ENCODE assay signal across 19 cellular contexts in genomic region chr10:73628405-73628804, GRCh38. TPM values are rescaled to one million over a fixed set of nuclear protein-coding genes. Genes with fewer than 3 reads are reported as not detected.
DNase-seq lines count a peak whose midpoint lies in the region; ATAC-seq and TF ChIP-seq lines count a peak whose summit lies in the region.
"Had no signal": no experiment of that assay in that cellular context is flagged by ENCODE, and none has a peak within 500 bp of the region (broad histone marks: within the 10 kb centered on the region; RNA-seq: fewer than 3 reads in every experiment).

No MANE protein-coding gene starts in this region.

- no CpG with 5 or more reads among the region's 7 CpGs for WGBS in H9 (ENCODE audit: extremely low coverage, insufficient read length, low lambda C conversion rate)
- WGBS in neuronal stem cell (ENCODE audit: extremely low coverage in 2 of 2, insufficient read length in 2 of 2, insufficient replicate concordance in 1 of 2), 2 donors, result no CpG with 5 or more reads among the region's 7 CpGs

- H2BK20ac ChIP-seq in H9 (ENCODE audit: low read depth, low read length, poor library complexity, severe bottlenecking), result no peak overlapping the region

- no peaks in the 10 kb centered on the region for H4K20me1 ChIP-seq in H9 (ENCODE audit: control insufficient read depth, insufficient read depth, insufficient read length)
- H4K20me1 ChIP-seq: BLaER1 had no signal

- H3K4me3 ChIP-seq in epithelial cell of esophagus (ENCODE audit: low read length), result no peak overlapping the region
- H3K4me3 ChIP-seq in neuronal stem cell (ENCODE audit: low read length in 2 of 2), result no peak overlapping the region
- H3K4me3 ChIP-seq: BLaER1, SK-N-MC had no signal

- H2BK5ac ChIP-seq in H9 (ENCODE audit: insufficient read length, low read length) (no peak overlapping the region), neuronal stem cell (ENCODE audit: low read length) (no peak overlapping the region)

- H2AK5ac ChIP-seq in H9 (ENCODE audit: insufficient read length, low read length) (no peak overlapping the region), neuronal stem cell (ENCODE audit: low read depth, low read length) (no peak overlapping the region)

- H2BK12ac ChIP-seq in H9 (ENCODE audit: insufficient read length, low read depth, low read length) (no peak overlapping the region), neuronal stem cell (ENCODE audit: low read length) (no peak overlapping the region)

- no peak overlapping the region for H3K56ac ChIP-seq in H9 (ENCODE audit: insufficient read length, low read depth, low read length)

- H2AFZ ChIP-seq in H9 (ENCODE audit: low read length) (no peak overlapping the region), neuronal stem cell (ENCODE audit: low read length) (no peak overlapping the region)

- no peaks in the 10 kb centered on the region; the same call in 1 of the 2 replicates for H3K79me2 ChIP-seq in H9 (ENCODE audit: insufficient read depth, low read length)

- H3T11ph ChIP-seq in H9 (ENCODE audit: low read length), result no peak overlapping the region

- no peak overlapping the region for H3K4me2 ChIP-seq in H9 (ENCODE audit: insufficient read depth, insufficient read length, low read length)
- H3K4me2 ChIP-seq in neuronal stem cell (ENCODE audit: insufficient read depth, low read length, poor library complexity, severe bottlenecking), result no peak overlapping the region
- H3K4me2 ChIP-seq: BLaER1 had no signal

- no peak overlapping the region; a peak in 1 of 5 replicates for H3K4me3 Mint-ChIP-seq in H9
- H3K4me3 Mint-ChIP-seq in stimulated activated naive B cell treated with anti-CD40 and anti-IgM and Interleukin-4, amounts not matched to agents 10 μg/mL and 1 μg/mL and 100 μg/mL, for 72 hours, result no peak overlapping the region

- no peaks in the 10 kb centered on the region; a peak in 1 of 7 replicates for H3K36me3 Mint-ChIP-seq in H9 (ENCODE audit: insufficient read depth in 1 of 3, low read depth in 3 of 3)
- peaks cover 0 to 4% of the 10 kb centered on the region in 2 donors for H3K36me3 Mint-ChIP-seq in stimulated activated naive B cell treated with anti-CD40 and anti-IgM and Interleukin-4, amounts not matched to agents 10 μg/mL and 1 μg/mL and 100 μg/mL, for 72 hours

- H3K4ac ChIP-seq in H9 (ENCODE audit: low read depth, low read length) (no peak overlapping the region), neuronal stem cell (ENCODE audit: low read length) (no peak overlapping the region)

- H2BK15ac ChIP-seq in H9 (ENCODE audit: low read depth, low read length), result no peak overlapping the region
- H2BK15ac ChIP-seq in neuronal stem cell (ENCODE audit: low read length), result no peak overlapping the region

- H3K27me3 ChIP-seq in H9 (ENCODE audit: insufficient read depth, low read length) (no peaks in the 10 kb centered on the region), neuronal stem cell (ENCODE audit: control insufficient read depth in 3 of 3, insufficient read depth in 3 of 3, low read depth in 1 of 3, low read length in 3 of 3) (no peaks in the 10 kb centered on the region)
- H3K27me3 ChIP-seq: BLaER1 had no signal

- H3K9ac ChIP-seq in H9 (ENCODE audit: extremely low read depth, insufficient read length, low read length), result peak overlapping the region; percentile 31
- H3K9ac ChIP-seq in neuronal stem cell (ENCODE audit: low read depth, low read length, poor library complexity), result no peak overlapping the region
- H3K9ac ChIP-seq: BLaER1 had no signal

- H3K18ac ChIP-seq in H9 (ENCODE audit: insufficient read length, low read depth, low read length), result no peak overlapping the region
- H3K18ac ChIP-seq in neuronal stem cell (ENCODE audit: low read length), result no peak overlapping the region

- H3K23ac ChIP-seq in H9 (ENCODE audit: insufficient read length, low read depth, low read length) (no peak overlapping the region), neuronal stem cell (ENCODE audit: low read depth, low read length, poor library complexity) (no peak overlapping the region)

- H3K14ac ChIP-seq in H9 (ENCODE audit: insufficient read depth, low read length) (no peak overlapping the region), neuronal stem cell (ENCODE audit: low read length) (no peak overlapping the region)

- H4K91ac ChIP-seq in H9 (ENCODE audit: insufficient read length, low read depth, low read length) (no peak overlapping the region), neuronal stem cell (ENCODE audit: low read depth, low read length, poor library complexity) (no peak overlapping the region)

- H3K79me1 ChIP-seq in H9 (ENCODE audit: insufficient read depth, low read depth, low read length, poor library complexity, severe bottlenecking), result peaks cover 1% of the 10 kb centered on the region
- no peaks in the 10 kb centered on the region for H3K79me1 ChIP-seq in neuronal stem cell (ENCODE audit: low read depth, low read length)

- peaks cover 0 to 2% of the 10 kb centered on the region in 2 donors for H3K36me3 ChIP-seq in neuronal stem cell (replicated peaks in 1 of 2; ENCODE audit: control insufficient read depth in 2 of 2, insufficient read depth in 2 of 2, low read length in 2 of 2)
- H3K36me3 ChIP-seq: BLaER1 had no signal

- no peak for ATAC-seq in stimulated activated naive B cell treated with anti-CD40 and anti-IgM and Interleukin-4, amounts not matched to agents 10 μg/mL and 1 μg/mL and 100 μg/mL, for 72 hours (replicated peaks)
- ATAC-seq in GM18511 (IDR thresholded peaks at IDR 0.05; ENCODE audit: unreplicated experiment), result no peak
- ATAC-seq: Panc1, Right ventricle myocardium inferior had no signal

- H3K9me3 ChIP-seq in H9 (ENCODE audit: control insufficient read depth, low read depth, low read length) (no peaks in the 10 kb centered on the region), neuronal stem cell (replicated peaks in 1 of 2; ENCODE audit: control insufficient read depth in 2 of 2, insufficient read depth in 1 of 2, low read depth in 1 of 2, low read length in 2 of 2) (no peaks in the 10 kb centered on the region)
- H3K9me3 ChIP-seq: BLaER1 had no signal

- no peak overlapping the region; a peak in 1 of 7 replicates for H3K27ac Mint-ChIP-seq in H9
- H3K27ac Mint-ChIP-seq in stimulated activated naive B cell treated with anti-CD40 and anti-IgM and Interleukin-4, amounts not matched to agents 10 μg/mL and 1 μg/mL and 100 μg/mL, for 72 hours, result no peak overlapping the region

- H3K27ac ChIP-seq in H9 (ENCODE audit: insufficient read length, low read depth, low read length) (no peak overlapping the region), neuronal stem cell (replicated peaks; ENCODE audit: low read length) (no peak overlapping the region)
- H3K27ac ChIP-seq: BLaER1, SK-N-MC had no signal

- H2BK120ac ChIP-seq in H9 (ENCODE audit: low read depth, low read length, poor library complexity, severe bottlenecking) (no peak overlapping the region), neuronal stem cell (ENCODE audit: low read depth, low read length) (no peak overlapping the region)

- H3K4me1 ChIP-seq in H9 (ENCODE audit: insufficient read depth, low read length) (no peaks in the 10 kb centered on the region), neuronal stem cell (ENCODE audit: control insufficient read depth in 2 of 2, insufficient read depth in 1 of 2, low read depth in 1 of 2, low read length in 2 of 2) (peaks cover 0 to 5% of the 10 kb centered on the region in 2 donors)

- DNase-seq in H9, result no peak
- peak; percentile 32 for DNase-seq in SW480 (ENCODE audit: low spot score)
- DNase-seq in epithelial cell of esophagus (ENCODE audit: low read depth), result peak; percentile 54
- no peak for DNase-seq in neuronal stem cell (ENCODE audit: low spot score)
- no peak for DNase-seq in stimulated activated naive B cell treated with anti-CD40 and anti-IgM and Interleukin-4, amounts not matched to agents 10 μg/mL and 1 μg/mL and 100 μg/mL, for 72 hours
- no peak for DNase-seq in DMS153 treated with DMSO at 0.1 percent for 48 hours (lab: John Stamatoyannopoulos, UW; ENCODE audit: unreplicated experiment)
- DNase-seq in DMS79 treated with DMSO at 0.1 percent for 48 hours (lab: John Stamatoyannopoulos, UW), result no peak
- DNase-seq: CD8-positive, alpha-beta memory T cell; EL; HCEC 1CT; KBM-7; NCI-H1436; NCI-H2029; NCI-H524 had no signal

- no peaks in the 10 kb centered on the region for H3K27me3 Mint-ChIP-seq in H9 (ENCODE audit: low read depth)
- H3K27me3 Mint-ChIP-seq in stimulated activated naive B cell treated with anti-CD40 and anti-IgM and Interleukin-4, amounts not matched to agents 10 μg/mL and 1 μg/mL and 100 μg/mL, for 72 hours, result no peaks in the 10 kb centered on the region
- H3K27me3 Mint-ChIP-seq: CD8-positive, alpha-beta memory T cell had no signal

- H4K8ac ChIP-seq in H9 (replicated peaks; ENCODE audit: insufficient read length, low read depth, low read length), result no peak overlapping the region
- H4K8ac ChIP-seq in neuronal stem cell (ENCODE audit: low read depth, low read length), result peak overlapping the region; percentile 6

- H3K23me2 ChIP-seq in H9 (ENCODE audit: insufficient read length, low read depth, low read length, poor library complexity, severe bottlenecking), result no peaks in the 10 kb centered on the region

- H3K9me3 Mint-ChIP-seq in H9, result no peaks in the 10 kb centered on the region; a peak in 1 of 5 replicates
- no peaks in the 10 kb centered on the region for H3K9me3 Mint-ChIP-seq in stimulated activated naive B cell treated with anti-CD40 and anti-IgM and Interleukin-4, amounts not matched to agents 10 μg/mL and 1 μg/mL and 100 μg/mL, for 72 hours
- H3K9me3 Mint-ChIP-seq: CD8-positive, alpha-beta memory T cell had no signal

- TF ChIP-seq CTCF in H9 (conservative IDR thresholded peaks at IDR 0.05) (no peak), epithelial cell of esophagus (IDR thresholded peaks at IDR 0.05; ENCODE audit: insufficient read depth, low read depth, low read length, missing control alignments) (no peak)

- H4K5ac ChIP-seq in H9 (ENCODE audit: insufficient read length, low read depth, low read length), result no peak overlapping the region

- peaks cover 18 to 21% of the 10 kb centered on the region in 2 experiments for H3K4me1 Mint-ChIP-seq in H9
- H3K4me1 Mint-ChIP-seq in stimulated activated naive B cell treated with anti-CD40 and anti-IgM and Interleukin-4, amounts not matched to agents 10 μg/mL and 1 μg/mL and 100 μg/mL, for 72 hours, result peaks cover 4 to 17% of the 10 kb centered on the region in 2 donors

RNA-seq across cellular contexts. Expression of gene MYOZ1, which starts 12.9 kb away (rescaled TPM):
- total RNA-seq in H9 (2021), result 1.5 and 2.4 TPM in 2 replicates
- 3.9 TPM for polyA plus RNA-seq in neuronal stem cell (2013, experiment 1 of 2)
- polyA plus RNA-seq in neuronal stem cell (2013, experiment 2 of 2), result 4.0 TPM
- total RNA-seq: CD8-positive, alpha-beta memory T cell had no signal
- polyA plus RNA-seq: CD8-positive, alpha-beta memory T cell had no signal

RNA-seq across cellular contexts. Expression of gene SYNPO2L, which starts 27.4 kb away (rescaled TPM):
- 0.11 TPM in 1 of 2 replicates, not detected in the other for total RNA-seq in H9 (2021)
- polyA plus RNA-seq in neuronal stem cell (2013, experiment 1 of 2), result 0.04 TPM
- 0.04 TPM for polyA plus RNA-seq in neuronal stem cell (2013, experiment 2 of 2)
- total RNA-seq: CD8-positive, alpha-beta memory T cell had no signal
- polyA plus RNA-seq: CD8-positive, alpha-beta memory T cell had no signal

RNA-seq across cellular contexts. Expression of gene USP54, which starts 37.3 kb away (rescaled TPM):
- total RNA-seq in H9 (2021), result 35.7 and 37.9 TPM in 2 replicates
- polyA plus RNA-seq in neuronal stem cell (2013, experiment 1 of 2), result 80.7 TPM
- 79.9 TPM for polyA plus RNA-seq in neuronal stem cell (2013, experiment 2 of 2)

Comparison
In these comparisons a context has a peak if more than half of its experiments do, and no peak if none do; other contexts are left out.
1. DNase-seq: peak in SW480 (single experiment) and epithelial cell of esophagus (single experiment); none in H9 (single experiment), neuronal stem cell (single experiment), stimulated activated naive B cell treated with anti-CD40 and anti-IgM and Interleukin-4, amounts not matched to agents 10 μg/mL and 1 μg/mL and 100 μg/mL, for 72 hours (single experiment), DMS153 treated with DMSO at 0.1 percent for 48 hours (single experiment) and DMS79 treated with DMSO at 0.1 percent for 48 hours (single experiment).